In genomic region chr20:53900380-53900999, GRCh38 we compare ENCODE assay signal across 9 cellular contexts.
DNase-seq lines count a peak whose midpoint lies in the region; ATAC-seq and TF ChIP-seq lines count a peak whose summit lies in the region.
"Had no signal": no experiment of that assay in that cellular context is flagged by ENCODE, and none has a peak within 500 bp of the region (broad histone marks: within the 10 kb centered on the region; RNA-seq: fewer than 3 reads in every experiment).

No MANE protein-coding gene starts in this region.

- no peak overlapping the region for H3K9ac ChIP-seq in skeletal muscle tissue (ENCODE audit: low read depth in 1 of 3, low read length in 3 of 3)

- no peaks in the 10 kb centered on the region for H3K9me3 ChIP-seq in gastroesophageal sphincter
- H3K9me3 ChIP-seq in skeletal muscle tissue (ENCODE audit: control insufficient read depth in 3 of 3, low read length in 3 of 3), result no peaks in the 10 kb centered on the region
- no peaks in the 10 kb centered on the region for H3K9me3 ChIP-seq in CD4-positive, alpha-beta memory T cell (ENCODE audit: control insufficient read depth in 1 of 2, low read length in 2 of 2)

- DNase-seq in SW480 (ENCODE audit: low spot score) (peak; percentile 36), NCI-H2227 treated with DMSO at 0.1 percent for 48 hours (lab: John Stamatoyannopoulos, UW) (no peak), NCI-H1436 (lab: John Stamatoyannopoulos, UW) (no peak)
- no peak for DNase-seq in CD4-positive, alpha-beta memory T cell
- DNase-seq in central memory CD4-positive, alpha-beta T cell, result no peak
- DNase-seq: NCI-H526 treated with DMSO at 0.1 percent for 48 hours had no signal

- no peak overlapping the region for H3K4me3 Mint-ChIP-seq in CD4-positive, alpha-beta memory T cell

- H3K27me3 Mint-ChIP-seq in CD4-positive, alpha-beta memory T cell, result no peaks in the 10 kb centered on the region

- peaks cover 12 to 30% (median 24%) of the 10 kb centered on the region in 4 donors for H3K4me1 Mint-ChIP-seq in CD4-positive, alpha-beta memory T cell

- no peak overlapping the region for H3K4me3 ChIP-seq in gastroesophageal sphincter
- H3K4me3 ChIP-seq in skeletal muscle tissue (ENCODE audit: low read length in 3 of 3), result no peak overlapping the region
- H3K4me3 ChIP-seq in CD4-positive, alpha-beta memory T cell (ENCODE audit: low read length in 2 of 2), result no peak overlapping the region

- POLR2A ChIA-PET in CD4-positive, alpha-beta memory T cell (lab: Charles Lee; ENCODE audit: partially characterized antibody), result interaction anchor here (0.6 to 4.2 kb wide), 11 partner anchors 15 to 318 kb away, joined by 3 to 33 read pairs (median 5); partner anchors contain the start of gene PFDN4

- CTCF ChIA-PET in CD4-positive, alpha-beta memory T cell (lab: Charles Lee; ENCODE audit: partially characterized antibody), result interaction anchor here (0.9 to 2.4 kb wide), 8 partner anchors 9 to 60 kb away, joined by 3 to 19 read pairs (median 4); no protein-coding TSS in a partner anchor

- 20 to 28% methylated on average over 2 to 4 of the region's 4 CpGs for WGBS in gastroesophageal sphincter (ENCODE audit: low coverage in 1 of 2), 2 donors

- H3K27me3 ChIP-seq in gastroesophageal sphincter, result no peaks in the 10 kb centered on the region
- H3K27me3 ChIP-seq in skeletal muscle tissue (ENCODE audit: control insufficient read depth in 3 of 3, insufficient read depth in 3 of 3, low read length in 3 of 3), result no peaks in the 10 kb centered on the region
- no peaks in the 10 kb centered on the region for H3K27me3 ChIP-seq in CD4-positive, alpha-beta memory T cell (ENCODE audit: insufficient read depth, low read length)

- peak overlapping the region; percentile 20 to 75 (median 54) for H3K27ac ChIP-seq in gastroesophageal sphincter
- peak overlapping the region; percentile 82 for H3K27ac ChIP-seq in skeletal muscle tissue (ENCODE audit: low read depth, low read length)
- H3K27ac ChIP-seq in CD4-positive, alpha-beta memory T cell (ENCODE audit: low read depth, low read length), result no peak overlapping the region

- peak overlapping the region in 1 of 7 donors; percentile 17 for H3K27ac Mint-ChIP-seq in CD4-positive, alpha-beta memory T cell

- ATAC-seq in GM18861 (IDR thresholded peaks at IDR 0.05; ENCODE audit: unreplicated experiment) (peak; percentile 23), gastroesophageal sphincter (no peak)

- TF ChIP-seq EP300 in gastroesophageal sphincter (IDR thresholded peaks at IDR 0.05), result no peak

- H3K4me1 ChIP-seq in gastroesophageal sphincter (peaks cover 2 to 35% (median 16%) of the 10 kb centered on the region in 3 donors), skeletal muscle tissue (ENCODE audit: control insufficient read depth in 3 of 3, insufficient read depth in 3 of 3, low read length in 3 of 3) (peaks cover 11 to 17% (median 14%) of the 10 kb centered on the region in 3 donors)
- H3K4me1 ChIP-seq in CD4-positive, alpha-beta memory T cell (ENCODE audit: insufficient read depth, low read length), result peaks cover 17% of the 10 kb centered on the region

- TF ChIP-seq CTCF in gastroesophageal sphincter (IDR thresholded peaks at IDR 0.05), result no peak

- no peaks in the 10 kb centered on the region for H3K36me3 ChIP-seq in gastroesophageal sphincter
- no peaks in the 10 kb centered on the region for H3K36me3 ChIP-seq in skeletal muscle tissue (ENCODE audit: control insufficient read depth in 3 of 3, insufficient read depth in 3 of 3, low read length in 3 of 3)
- H3K36me3 ChIP-seq in CD4-positive, alpha-beta memory T cell (ENCODE audit: insufficient read depth, low read length), result no peaks in the 10 kb centered on the region

- no peaks in the 10 kb centered on the region for H3K36me3 Mint-ChIP-seq in CD4-positive, alpha-beta memory T cell

- intact Hi-C loops in CD4-positive, alpha-beta memory T cell (cut with micrococcal nuclease), result no loop called here

- H3K9me3 Mint-ChIP-seq in CD4-positive, alpha-beta memory T cell, result no peaks in the 10 kb centered on the region

- no peak for TF ChIP-seq POLR2A in gastroesophageal sphincter (IDR thresholded peaks at IDR 0.05)
